Comparison of ENCODE assay signal across 17 cellular contexts in the genomic region with DNA sequence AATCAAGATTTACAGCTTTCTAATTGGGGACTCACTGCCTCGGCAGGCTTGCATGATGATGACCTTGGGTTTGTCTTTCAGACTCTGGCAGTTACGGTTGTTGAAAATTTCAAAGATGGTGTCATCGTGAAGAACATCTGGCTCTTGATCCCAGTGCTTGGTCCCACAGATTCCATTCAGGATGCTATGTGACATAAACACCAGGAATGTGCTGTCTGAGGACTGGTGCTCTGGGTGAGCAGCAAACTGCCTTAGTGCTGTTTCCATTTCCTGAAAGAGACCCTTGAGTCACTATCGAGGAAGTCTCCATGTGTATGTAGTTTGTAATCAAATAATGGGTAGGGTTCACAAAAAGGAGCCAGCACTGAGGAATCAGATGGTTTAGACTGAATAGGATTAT. TPM values are rescaled to one million over a fixed set of nuclear protein-coding genes. Genes with fewer than 3 reads are reported as not detected.
DNase-seq lines count a peak whose midpoint lies in the region; ATAC-seq and TF ChIP-seq lines count a peak whose summit lies in the region.
"Had no signal": no experiment of that assay in that cellular context is flagged by ENCODE, and none has a peak within 500 bp of the region (broad histone marks: within the 10 kb centered on the region; RNA-seq: fewer than 3 reads in every experiment).

No MANE protein-coding gene starts in this region.

- H2BK12ac ChIP-seq in mesenchymal stem cell (ENCODE audit: low read length in 2 of 2), result no peak overlapping the region

- no peaks in the 10 kb centered on the region for H3K79me1 ChIP-seq in mesenchymal stem cell (replicated peaks; ENCODE audit: low read length, poor library complexity, severe bottlenecking)

- no peaks in the 10 kb centered on the region for H3K27me3 ChIP-seq in fibroblast of lung (ENCODE audit: control insufficient read depth, insufficient read depth, low read length)
- no peaks in the 10 kb centered on the region for H3K27me3 ChIP-seq in mesenchymal stem cell (ENCODE audit: control insufficient read depth in 1 of 2, insufficient read depth in 1 of 2, low read length in 2 of 2)

- H2BK120ac ChIP-seq in mesenchymal stem cell (ENCODE audit: low read depth, low read length), result no peak overlapping the region

- H3K4me2 ChIP-seq in fibroblast of lung (ENCODE audit: extremely low read depth, insufficient read depth, low read length) (no peak overlapping the region), mesenchymal stem cell (ENCODE audit: low read length, poor library complexity, severe bottlenecking) (no peak overlapping the region)
- H3K4me2 ChIP-seq: A549 had no signal

- H3K4me3 ChIP-seq in fibroblast of lung (replicated peaks in 1 of 4; ENCODE audit: control extremely low read depth in 1 of 4, insufficient read depth in 1 of 4, low read depth in 3 of 4, low read length in 4 of 4), result no peak overlapping the region
- no peak overlapping the region for H3K4me3 ChIP-seq in mesenchymal stem cell (ENCODE audit: insufficient read depth in 1 of 2, low read depth in 1 of 2, low read length in 2 of 2)
- H3K4me3 ChIP-seq: A549, SK-N-MC had no signal

- DNase-seq in EH (ENCODE audit: low read depth), result peak; percentile 83
- peak; percentile 24 for DNase-seq in LHCN-M2 (ENCODE audit: low read depth)
- peak in 1 of 2 donors; percentile 63 for DNase-seq in fibroblast of lung (ENCODE audit: low read depth in 2 of 2)
- peak; percentile 62 for DNase-seq in mesenchymal stem cell
- no peak for DNase-seq in T-helper 9 cell
- DNase-seq in putamen (ENCODE audit: low spot score), result no peak
- DNase-seq: Calu3; CD4-positive, CD25-positive, alpha-beta regulatory T cell; GF-D8; GOT3; NCI-H1436 treated with DMSO at 0.1 percent for 48 hours; NCI-H345; NCI-H69 had no signal

- H3K27ac ChIP-seq in fibroblast of lung (ENCODE audit: insufficient read depth, low read length) (no peak overlapping the region), mesenchymal stem cell (ENCODE audit: low read length, poor library complexity, severe bottlenecking) (no peak overlapping the region)
- H3K27ac ChIP-seq: A549, SK-N-MC had no signal

- H3K9me3 ChIP-seq in fibroblast of lung (ENCODE audit: control insufficient read depth, insufficient read depth, low read depth, low read length) (no peaks in the 10 kb centered on the region), mesenchymal stem cell (ENCODE audit: control insufficient read depth, low read length) (no peaks in the 10 kb centered on the region)
- H3K9me3 ChIP-seq: A549 had no signal

- no peak overlapping the region for H3K23ac ChIP-seq in mesenchymal stem cell (ENCODE audit: low read length in 2 of 2)

- no peak overlapping the region for H3K9ac ChIP-seq in fibroblast of lung (ENCODE audit: insufficient read depth, low read length)
- H3K9ac ChIP-seq in mesenchymal stem cell (ENCODE audit: low read length), result no peak overlapping the region

- H4K91ac ChIP-seq in mesenchymal stem cell (ENCODE audit: low read length), result no peak overlapping the region

- no peak overlapping the region for H2AK5ac ChIP-seq in mesenchymal stem cell (ENCODE audit: low read length, severe bottlenecking)

- no peak overlapping the region for H3K4ac ChIP-seq in mesenchymal stem cell (ENCODE audit: low read depth in 1 of 2, low read length in 2 of 2)

- ATAC-seq in HG03432 (IDR thresholded peaks at IDR 0.05; ENCODE audit: unreplicated experiment), result no peak
- ATAC-seq in GM19395 (IDR thresholded peaks at IDR 0.05; ENCODE audit: unreplicated experiment), result no peak
- ATAC-seq: A549 had no signal

- H2BK5ac ChIP-seq in mesenchymal stem cell (ENCODE audit: low read depth, low read length, poor library complexity, severe bottlenecking), result no peak overlapping the region

- H2AFZ ChIP-seq in fibroblast of lung (ENCODE audit: low read length), result peak overlapping the region; percentile 53
- H2AFZ ChIP-seq in mesenchymal stem cell (ENCODE audit: low read depth, low read length), result no peak overlapping the region

- no peak for TF ChIP-seq CTCF in fibroblast of lung (conservative IDR thresholded peaks at IDR 0.05 in 1 of 2, IDR thresholded peaks at IDR 0.05 in 1 of 2; ENCODE audit: low read depth in 1 of 2, low read length in 2 of 2)

- H4K20me1 ChIP-seq in fibroblast of lung (ENCODE audit: control insufficient read depth, extremely low read depth, insufficient read depth, low read length), result no peaks in the 10 kb centered on the region

- peaks cover 6% of the 10 kb centered on the region for H3K4me1 ChIP-seq in fibroblast of lung (ENCODE audit: control insufficient read depth, extremely low read depth, insufficient read depth, low read length)
- H3K4me1 ChIP-seq in mesenchymal stem cell (ENCODE audit: control insufficient read depth, insufficient read depth, low read depth, low read length), result no peaks in the 10 kb centered on the region
- H3K4me1 ChIP-seq: A549 had no signal

- 0% methylated on average over 4 of the region's 4 CpGs for WGBS in mesenchymal stem cell

- no peak overlapping the region for H3K14ac ChIP-seq in mesenchymal stem cell (ENCODE audit: low read length in 2 of 2)

- H4K8ac ChIP-seq in mesenchymal stem cell (ENCODE audit: low read length), result no peak overlapping the region

- no peak overlapping the region for H2BK15ac ChIP-seq in mesenchymal stem cell (ENCODE audit: low read depth, poor library complexity, severe bottlenecking)

- no peaks in the 10 kb centered on the region for H3K79me2 ChIP-seq in fibroblast of lung (ENCODE audit: control insufficient read depth, insufficient read depth, low read length)

- H3K18ac ChIP-seq in mesenchymal stem cell (ENCODE audit: low read depth in 1 of 2, low read length in 2 of 2), result no peak overlapping the region

- H3K36me3 ChIP-seq in fibroblast of lung (ENCODE audit: control insufficient read depth, insufficient read depth, low read length), result no peaks in the 10 kb centered on the region
- no peaks in the 10 kb centered on the region for H3K36me3 ChIP-seq in mesenchymal stem cell (ENCODE audit: control insufficient read depth in 1 of 2, insufficient read depth in 2 of 2, low read depth in 1 of 2, low read length in 2 of 2)

RNA-seq across cellular contexts. Expression of a gene that starts 7.1 kb away (rescaled TPM):
- 0.13 TPM in 1 of 2 replicates, not detected in the other for total RNA-seq in LHCN-M2 (2014; rRNA removed)
- not detected for polyA plus RNA-seq in LHCN-M2 (2012)
- total RNA-seq in fibroblast of lung, result 0.17 and 0.26 TPM in 2 replicates
- 0.09 TPM in 1 of 2 replicates, not detected in the other for polyA plus RNA-seq in fibroblast of lung
- not detected in 2 replicates for polyA plus RNA-seq in fibroblast of lung (2012)
- polyA minus RNA-seq in fibroblast of lung (ENCODE audit: low replicate concordance), result not detected in 2 replicates
- polyA plus RNA-seq in mesenchymal stem cell (2013, experiment 1 of 2), result 1.7 TPM
- polyA plus RNA-seq in mesenchymal stem cell (2013, experiment 2 of 2), result 2.0 TPM
- total RNA-seq: Calu3 had no signal
- polyA plus RNA-seq: A549 had no signal

Comparison
In these comparisons a context has a peak if more than half of its experiments do, and no peak if none do; other contexts are left out.
1. DNase-seq: peak in EH (single experiment), LHCN-M2 (single experiment) and mesenchymal stem cell (single experiment); none in T-helper 9 cell (single experiment) and putamen (single experiment).